28 cellular contexts compared by ENCODE assay signal in genomic region chr18:39513187-39513586, GRCh38.
"Had no signal": no experiment of that assay in that cellular context is flagged by ENCODE, and none has a peak within 500 bp of the region (broad histone marks: within the 10 kb centered on the region; RNA-seq: fewer than 3 reads in every experiment).

No MANE protein-coding gene starts in this region.

- H3K27ac ChIP-seq: ascending aorta, cardiac muscle cell, SJCRH30, SK-N-MC had no signal

- H3K36me3 Mint-ChIP-seq: activated naive CD4-positive, alpha-beta T cell treated with anti-CD3 and anti-CD28 coated beads, Interleukin-2, amount 50 U/mL, for 24 hours; activated naive CD8-positive, alpha-beta T cell treated with anti-CD3 and anti-CD28 coated beads, Interleukin-2, amount 10 ng/mL, durations not matched to agents 7 days and 5 days had no signal

- DNase-seq: activated CD4-positive, alpha-beta T cell treated with anti-CD3 and anti-CD28 coated beads, Interleukin-2, amount 10 ng/mL, durations not matched to agents 24 days and 14 days; activated CD4-positive, alpha-beta T cell treated with anti-CD3 and anti-CD28 coated beads, Interleukin-2, amount 50 U/mL, for 4 hours; activated CD8-positive, alpha-beta T cell treated with anti-CD3 and anti-CD28 coated beads for 36 hours; activated effector memory CD4-positive, alpha-beta T cell treated with anti-CD3 and anti-CD28 coated beads, Interleukin-2, amount 50 U/mL, for 16 hours; activated naive CD4-positive, alpha-beta T cell treated with Interleukin-2 at 50 U/mL for 16 hours; activated naive CD8-positive, alpha-beta T cell treated with anti-CD3 and anti-CD28 coated beads, Interleukin-2, amount 10 ng/mL, durations not matched to agents 7 days and 5 days; activated T-cell treated with anti-CD3 and anti-CD28 coated beads, Interleukin-2, amount 50 U/mL, for 1 hour; activated T-cell treated with anti-CD3 and anti-CD28 coated beads, Interleukin-2, amount 50 U/mL, for 72 hours; amygdala; Karpas-422; KBM-7; NCI-H1105; NCI-H1417 treated with DMSO at 0.1 percent for 48 hours; NCI-H1694; NCI-H2029; NCI-H345; NCI-H524 treated with DMSO at 0.1 percent for 48 hours; OCI-M1; Right ventricle myocardium superior; SJCRH30 had no signal

- H3K27me3 ChIP-seq: ascending aorta, cardiac muscle cell, SJCRH30 had no signal

- H3K27ac Mint-ChIP-seq: activated CD4-positive, alpha-beta T cell treated with anti-CD3 and anti-CD28 coated beads, Interleukin-2, amount 10 ng/mL, durations not matched to agents 24 days and 14 days; activated CD8-positive, alpha-beta T cell treated with anti-CD3 and anti-CD28 coated beads for 36 hours; activated naive CD4-positive, alpha-beta T cell treated with anti-CD3 and anti-CD28 coated beads, Interleukin-2, amount 50 U/mL, for 24 hours; activated naive CD8-positive, alpha-beta T cell treated with anti-CD3 and anti-CD28 coated beads, Interleukin-2, amount 10 ng/mL, durations not matched to agents 7 days and 5 days; activated T-cell treated with anti-CD3 and anti-CD28 coated beads, Interleukin-2, amount 50 U/mL, for 72 hours; activated T-helper 17 cell treated with anti-CD3 and anti-CD28 coated beads, Interleukin-2, amount 50 U/mL, for 72 hours; T-helper 1 cell treated with Interleukin-12 subunit alpha and Interleukin-12 subunit beta and Interleukin-4 antibody, amounts not matched to agents 30 μg/mL and 1 μg/mL, for 36 hours; T-helper 2 cell treated with Interferon-gamma antibody and Interleukin-4, amounts not matched to agents 5 μg/mL and 100 μg/mL, for 36 hours had no signal

- H3K9me3 ChIP-seq: ascending aorta, SJCRH30 had no signal

- ATAC-seq: activated CD8-positive, alpha-beta T cell treated with anti-CD3 and anti-CD28 coated beads for 36 hours; activated T-cell treated with anti-CD3 and anti-CD28 coated beads, Interleukin-2, amount 50 U/mL, for 72 hours; activated T-helper 17 cell treated with anti-CD3 and anti-CD28 coated beads, Interleukin-2, amount 50 U/mL, for 72 hours had no signal

- H3K4me3 Mint-ChIP-seq: activated CD4-positive, alpha-beta T cell treated with anti-CD3 and anti-CD28 coated beads, Interleukin-2, amount 10 ng/mL, durations not matched to agents 24 days and 14 days; activated CD8-positive, alpha-beta T cell treated with anti-CD3 and anti-CD28 coated beads for 36 hours; activated naive CD4-positive, alpha-beta T cell treated with anti-CD3 and anti-CD28 coated beads, Interleukin-2, amount 50 U/mL, for 24 hours; activated naive CD8-positive, alpha-beta T cell treated with anti-CD3 and anti-CD28 coated beads, Interleukin-2, amount 10 ng/mL, durations not matched to agents 7 days and 5 days; activated T-cell treated with anti-CD3 and anti-CD28 coated beads, Interleukin-2, amount 50 U/mL, for 72 hours; activated T-helper 17 cell treated with anti-CD3 and anti-CD28 coated beads, Interleukin-2, amount 50 U/mL, for 72 hours; central memory CD8-positive, alpha-beta T cell; T-helper 1 cell treated with Interleukin-12 subunit alpha and Interleukin-12 subunit beta and Interleukin-4 antibody, amounts not matched to agents 30 μg/mL and 1 μg/mL, for 36 hours; T-helper 2 cell treated with Interferon-gamma antibody and Interleukin-4, amounts not matched to agents 5 μg/mL and 100 μg/mL, for 36 hours had no signal

- H3K36me3 ChIP-seq: ascending aorta, cardiac muscle cell, SJCRH30 had no signal

- H3K4me1 ChIP-seq: ascending aorta, SJCRH30 had no signal

- H3K4me1 Mint-ChIP-seq: activated CD4-positive, alpha-beta T cell treated with anti-CD3 and anti-CD28 coated beads, Interleukin-2, amount 10 ng/mL, durations not matched to agents 24 days and 14 days; activated naive CD4-positive, alpha-beta T cell treated with anti-CD3 and anti-CD28 coated beads, Interleukin-2, amount 50 U/mL, for 24 hours; activated naive CD8-positive, alpha-beta T cell treated with anti-CD3 and anti-CD28 coated beads, Interleukin-2, amount 10 ng/mL, durations not matched to agents 7 days and 5 days; activated T-helper 17 cell treated with anti-CD3 and anti-CD28 coated beads, Interleukin-2, amount 50 U/mL, for 72 hours; central memory CD8-positive, alpha-beta T cell had no signal

- H3K4me3 ChIP-seq: ascending aorta, cardiac muscle cell, SJCRH30, SK-N-MC had no signal

- H3K9me3 Mint-ChIP-seq: activated CD4-positive, alpha-beta T cell treated with anti-CD3 and anti-CD28 coated beads, Interleukin-2, amount 10 ng/mL, durations not matched to agents 24 days and 14 days; activated CD8-positive, alpha-beta T cell treated with anti-CD3 and anti-CD28 coated beads for 36 hours; activated naive CD4-positive, alpha-beta T cell treated with anti-CD3 and anti-CD28 coated beads, Interleukin-2, amount 50 U/mL, for 24 hours; T-helper 1 cell treated with Interleukin-12 subunit alpha and Interleukin-12 subunit beta and Interleukin-4 antibody, amounts not matched to agents 30 μg/mL and 1 μg/mL, for 36 hours; T-helper 2 cell treated with Interferon-gamma antibody and Interleukin-4, amounts not matched to agents 5 μg/mL and 100 μg/mL, for 36 hours had no signal

- H3K27me3 Mint-ChIP-seq: activated CD4-positive, alpha-beta T cell treated with anti-CD3 and anti-CD28 coated beads, Interleukin-2, amount 10 ng/mL, durations not matched to agents 24 days and 14 days; activated CD8-positive, alpha-beta T cell treated with anti-CD3 and anti-CD28 coated beads for 36 hours; activated naive CD4-positive, alpha-beta T cell treated with anti-CD3 and anti-CD28 coated beads, Interleukin-2, amount 50 U/mL, for 24 hours; activated naive CD8-positive, alpha-beta T cell treated with anti-CD3 and anti-CD28 coated beads, Interleukin-2, amount 10 ng/mL, durations not matched to agents 7 days and 5 days; activated T-helper 17 cell treated with anti-CD3 and anti-CD28 coated beads, Interleukin-2, amount 50 U/mL, for 72 hours; central memory CD8-positive, alpha-beta T cell had no signal
